Comparison of ENCODE assay signal across 10 cellular contexts in the genomic region with DNA sequence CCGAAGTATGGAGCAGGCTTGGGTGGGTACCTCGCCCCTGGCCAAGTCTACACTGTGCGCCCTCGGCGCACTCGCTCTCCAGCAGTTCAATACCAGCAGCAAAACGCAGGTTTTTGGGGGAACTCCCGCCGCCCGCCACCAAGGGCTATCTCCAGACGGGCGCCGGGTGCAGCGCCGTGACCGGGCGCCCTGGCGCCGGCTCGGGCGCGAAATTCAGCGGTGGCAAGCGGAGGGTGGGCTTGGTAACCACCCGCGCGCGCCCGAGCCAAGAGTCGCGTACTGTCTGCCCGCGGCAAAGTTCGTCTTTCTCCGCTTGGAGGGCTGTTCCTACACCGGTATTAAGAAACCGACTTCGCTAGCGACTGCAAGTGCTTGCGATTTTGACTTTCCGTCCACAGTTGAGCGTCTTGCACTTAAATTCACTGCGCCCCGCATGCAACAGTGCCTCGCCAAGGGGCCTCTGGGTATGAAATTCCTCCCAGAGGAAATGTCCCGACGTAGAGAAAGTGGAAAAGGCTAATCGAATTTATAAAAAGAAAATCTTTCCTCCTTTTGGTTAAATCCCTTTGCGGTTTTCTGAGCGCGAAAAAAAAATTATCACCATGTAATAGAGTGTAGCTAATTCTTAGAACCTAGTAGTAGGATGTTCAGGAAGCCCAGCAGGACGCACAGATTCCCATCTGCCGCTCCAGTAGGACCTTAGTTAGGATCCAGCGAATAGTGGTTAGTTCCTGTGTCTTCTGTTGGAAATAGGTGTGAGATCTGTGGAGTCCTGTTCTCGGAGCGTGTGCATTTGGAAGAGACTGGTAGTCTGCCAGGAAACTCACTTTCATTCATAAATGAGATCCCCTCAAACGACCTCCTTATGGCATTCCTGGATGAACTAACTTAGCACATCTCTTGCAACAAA. TPM values are rescaled to one million over a fixed set of nuclear protein-coding genes. Genes with fewer than 3 reads are reported as not detected.
A peak's percentile ranks its signal among the peaks of the same experiment; 100 is the strongest.
DNase-seq lines count a peak whose midpoint lies in the region; ATAC-seq and TF ChIP-seq lines count a peak whose summit lies in the region.
"Had no signal": no experiment of that assay in that cellular context is flagged by ENCODE, and none has a peak within 500 bp of the region (broad histone marks: within the 10 kb centered on the region; RNA-seq: fewer than 3 reads in every experiment).

No MANE protein-coding gene starts in this region.

- H3K4me1 ChIP-seq in right cardiac atrium (ENCODE audit: control insufficient read depth, insufficient read depth, low read length) (no peaks in the 10 kb centered on the region), ovary (ENCODE audit: insufficient read depth) (no peaks in the 10 kb centered on the region)
- H3K4me1 ChIP-seq in naive thymus-derived CD4-positive, alpha-beta T cell (ENCODE audit: control insufficient read depth in 2 of 2, insufficient read depth in 2 of 2, low read length in 2 of 2): no peaks in the 10 kb centered on the region

- peaks cover 5 to 19% (median 14%) of the 10 kb centered on the region in 7 donors for H3K4me1 Mint-ChIP-seq in naive thymus-derived CD4-positive, alpha-beta T cell

- intact Hi-C loops in right cardiac atrium (cut with DNase I): no loop called here
- intact Hi-C loops in ovary (cut with DNase I): loop anchor here in 1 of 4 donors (10.0 kb wide), 1 partner anchor 89 kb away; no protein-coding TSS in a partner anchor
- intact Hi-C loops in naive thymus-derived CD4-positive, alpha-beta T cell (cut with micrococcal nuclease): no loop called here

- H3K9me3 Mint-ChIP-seq in naive thymus-derived CD4-positive, alpha-beta T cell: peaks cover 0 to 14% (median 6%) of the 10 kb centered on the region in 11 donors

- peak overlapping the region in 2 of 10 donors; percentile 11 to 16 for H3K4me3 Mint-ChIP-seq in naive thymus-derived CD4-positive, alpha-beta T cell

- peak overlapping the region in 1 of 9 donors; percentile 29 for H3K27ac Mint-ChIP-seq in naive thymus-derived CD4-positive, alpha-beta T cell

- H3K36me3 ChIP-seq in WERI-Rb-1: no peaks in the 10 kb centered on the region
- H3K36me3 ChIP-seq in ovary: no peaks in the 10 kb centered on the region
- no peaks in the 10 kb centered on the region for H3K36me3 ChIP-seq in naive thymus-derived CD4-positive, alpha-beta T cell (ENCODE audit: control insufficient read depth in 2 of 3, insufficient read depth in 3 of 3, low read length in 3 of 3)

- peaks cover 58 to 70% (median 61%) of the 10 kb centered on the region in 5 donors for H3K27me3 Mint-ChIP-seq in naive thymus-derived CD4-positive, alpha-beta T cell

- 3% methylated on average over 57 of the region's 57 CpGs for WGBS in right cardiac atrium
- 34 to 42% (median 35%) methylated on average over 52 to 57 of the region's 57 CpGs for WGBS in ovary, 3 donors

- H3K27me3 ChIP-seq in WERI-Rb-1 (ENCODE audit: insufficient read depth, low read depth, severe bottlenecking) (no peaks in the 10 kb centered on the region), right cardiac atrium (ENCODE audit: control insufficient read depth, insufficient read depth) (peaks cover 4% of the 10 kb centered on the region), ovary (no peaks in the 10 kb centered on the region)
- no peaks in the 10 kb centered on the region for H3K27me3 ChIP-seq in naive thymus-derived CD4-positive, alpha-beta T cell (ENCODE audit: control insufficient read depth in 2 of 2, insufficient read depth in 2 of 2, low read length in 2 of 2)

- no peak for TF ChIP-seq POLR2A in ovary (IDR thresholded peaks at IDR 0.05)

- H3K27ac ChIP-seq in WERI-Rb-1 (peak overlapping the region; percentile 98), right cardiac atrium (ENCODE audit: low read length) (no peak overlapping the region), ovary (no peak overlapping the region)
- H3K27ac ChIP-seq in naive thymus-derived CD4-positive, alpha-beta T cell (ENCODE audit: low read depth, low read length): no peak overlapping the region

- POLR2A ChIA-PET in naive thymus-derived CD4-positive, alpha-beta T cell (lab: Charles Lee): no interaction called here

- CTCF ChIA-PET in naive thymus-derived CD4-positive, alpha-beta T cell (lab: Charles Lee): no interaction called here

- DNase-seq in ELF-1 (ENCODE audit: low read depth, low spot score) (peak; percentile 60), WERI-Rb-1 (no peak), right cardiac atrium (peak in 1 of 3 donors; percentile 52), ovary (peak in 1 of 5 donors; percentile 47), GM20000 (ENCODE audit: low spot score) (no peak)
- no peak for DNase-seq in naive thymus-derived CD4-positive, alpha-beta T cell
- no peak for DNase-seq in activated CD4-positive, alpha-beta T cell treated with anti-CD3 and anti-CD28 coated beads, Interleukin-2, amount 50 U/mL, for 48 hours
- DNase-seq: activated gamma-delta T cell treated with Interleukin-2 at 50 U/mL for 16 hours had no signal

- no peak for TF ChIP-seq CTCF in WERI-Rb-1 (IDR thresholded peaks at IDR 0.05; ENCODE audit: low read depth, low read length)
- TF ChIP-seq CTCF in ovary (IDR thresholded peaks at IDR 0.05): no peak
- TF ChIP-seq CTCF in GM20000 (IDR thresholded peaks at IDR 0.05; ENCODE audit: extremely low read depth, missing control alignments): no peak

- H3K9me3 ChIP-seq in WERI-Rb-1 (ENCODE audit: severe bottlenecking): no peaks in the 10 kb centered on the region
- no peaks in the 10 kb centered on the region for H3K9me3 ChIP-seq in right cardiac atrium (ENCODE audit: control insufficient read depth, low read length)
- no peaks in the 10 kb centered on the region for H3K9me3 ChIP-seq in ovary
- no peaks in the 10 kb centered on the region for H3K9me3 ChIP-seq in naive thymus-derived CD4-positive, alpha-beta T cell (ENCODE audit: control insufficient read depth in 2 of 3, low read length in 3 of 3)

- peaks cover 0 to 6% (median 5%) of the 10 kb centered on the region in 5 donors for H3K36me3 Mint-ChIP-seq in naive thymus-derived CD4-positive, alpha-beta T cell

- ATAC-seq in right cardiac atrium: no peak
- no peak for ATAC-seq in HG03097 (IDR thresholded peaks at IDR 0.05; ENCODE audit: low FRiP score, unreplicated experiment)
- ATAC-seq in naive thymus-derived CD4-positive, alpha-beta T cell: no peak

- peak overlapping the region; percentile 86 for H3K4me3 ChIP-seq in WERI-Rb-1 (ENCODE audit: low read depth, low read length)
- H3K4me3 ChIP-seq in right cardiac atrium (ENCODE audit: low read length): peak overlapping the region; percentile 9
- H3K4me3 ChIP-seq in ovary: peak overlapping the region; percentile 39
- H3K4me3 ChIP-seq in naive thymus-derived CD4-positive, alpha-beta T cell (ENCODE audit: low read length): no peak overlapping the region

- TF ChIP-seq EP300 in ovary (IDR thresholded peaks at IDR 0.05): no peak

RNA-seq across cellular contexts. Expression of a gene that starts 5.1 kb away (rescaled TPM):
- total RNA-seq in right cardiac atrium (1 to 10 TPM; 3.6 to 8.4 (median 6.5) TPM), ovary (10 to 100 TPM in 2 of 7 donors, 1 to 10 TPM in 5; 3.0 to 20.7 (median 6.7) TPM)
- polyA plus RNA-seq in right cardiac atrium (0.45 TPM), ovary (1 to 10 TPM; 1.7 to 4.0 TPM)
- total RNA-seq in naive thymus-derived CD4-positive, alpha-beta T cell: not detected
- not detected for polyA plus RNA-seq in naive thymus-derived CD4-positive, alpha-beta T cell
- total RNA-seq: LHCN-M2 had no signal
